1 cellular context compared by ENCODE assay signal in genomic region chr22:21698430-21699329, GRCh38.
A peak's percentile ranks its signal among the peaks of the same experiment; 100 is the strongest.
TF ChIP-seq lines count a peak whose summit lies in the region.

No MANE protein-coding gene starts in this region.

TF ChIP-seq in K562, 482 proteins besides CTCF, POLR2A, EP300 and RAD21 (continued from another document and continues in another):
- TF ChIP-seq EGR1 (conservative IDR thresholded peaks at IDR 0.05): no peak
- TF ChIP-seq NCOA6 (IDR thresholded peaks at IDR 0.05): no peak
- TF ChIP-seq THRB (CRISPR knock-in tag; conservative IDR thresholded peaks at IDR 0.05): no peak
- no peak for TF ChIP-seq ZEB2 (IDR thresholded peaks at IDR 0.05)
- 0 out of 2 replicates have a peak, but pooled peaks have one; percentile 46 for TF ChIP-seq ZNF277 (CRISPR knock-in tag; IDR thresholded peaks at IDR 0.05; ENCODE audit: borderline replicate concordance)
- no peak for TF ChIP-seq CREBBP (IDR thresholded peaks at IDR 0.05; ENCODE audit: low read depth, low read length)
- TF ChIP-seq RFX1 (IDR thresholded peaks at IDR 0.05): no peak
- no peak for TF ChIP-seq KAT2B (IDR thresholded peaks at IDR 0.05; ENCODE audit: low read depth, low read length)
- no peak for TF ChIP-seq ZSCAN29 (IDR thresholded peaks at IDR 0.05)
- TF ChIP-seq ZNF639 (CRISPR knock-in tag; conservative IDR thresholded peaks at IDR 0.05 in 1 of 2, IDR thresholded peaks at IDR 0.05 in 1 of 2): no peak
- no peak for TF ChIP-seq ZNF512 (tag; IDR thresholded peaks at IDR 0.05)
- TF ChIP-seq MAZ (CRISPR knock-in tag; conservative IDR thresholded peaks at IDR 0.05 in 1 of 2, IDR thresholded peaks at IDR 0.05 in 1 of 2): peak in 1 of 2 experiments; percentile 53; a peak in 1 of 4 replicates
- TF ChIP-seq SMARCC2 (IDR thresholded peaks at IDR 0.05; ENCODE audit: low read depth): no peak
- TF ChIP-seq HDAC1 (IDR thresholded peaks at IDR 0.05): no peak
- 0 out of 2 replicates have a peak, but pooled peaks have one; percentile 10 for TF ChIP-seq CAMTA2 (CRISPR knock-in tag; conservative IDR thresholded peaks at IDR 0.05)
- no peak for TF ChIP-seq BRF1 (IDR thresholded peaks at IDR 0.05; ENCODE audit: borderline replicate concordance, extremely low read depth, insufficient read length)
- no peak for TF ChIP-seq E2F5 (CRISPR knock-in tag; IDR thresholded peaks at IDR 0.05)
- no peak for TF ChIP-seq KDM1A (IDR thresholded peaks at IDR 0.05)
- no peak for TF ChIP-seq SMAD1 (IDR thresholded peaks at IDR 0.05; ENCODE audit: low read depth, low read length, partially characterized antibody)
- TF ChIP-seq ZNF507 (tag; conservative IDR thresholded peaks at IDR 0.05): no peak
- no peak for TF ChIP-seq ZBTB12 (CRISPR knock-in tag; IDR thresholded peaks at IDR 0.05)
- TF ChIP-seq COPS2 (conservative IDR thresholded peaks at IDR 0.05): no peak
- no peak for TF ChIP-seq NR2F6 (CRISPR knock-in tag; IDR thresholded peaks at IDR 0.05)
- TF ChIP-seq GMEB1 (CRISPR knock-in tag; IDR thresholded peaks at IDR 0.05): no peak
- TF ChIP-seq PREB (CRISPR knock-in tag; IDR thresholded peaks at IDR 0.05): no peak
- TF ChIP-seq PCBP2 (IDR thresholded peaks at IDR 0.05; ENCODE audit: low read depth, low read length, poor library complexity, severe bottlenecking): no peak
- TF ChIP-seq FOXP4 (CRISPR knock-in tag; IDR thresholded peaks at IDR 0.05; ENCODE audit: borderline replicate concordance): no peak
- TF ChIP-seq ZNF57 (CRISPR knock-in tag; IDR thresholded peaks at IDR 0.05): no peak; the same call in 1 of the 2 replicates
- no peak for TF ChIP-seq POLR2G (IDR thresholded peaks at IDR 0.05; ENCODE audit: low read depth, low read length)
- TF ChIP-seq NR2C1 (IDR thresholded peaks at IDR 0.05): no peak
- no peak for TF ChIP-seq NR2C1 (tag; IDR thresholded peaks at IDR 0.05)
- no peak for TF ChIP-seq ZNF764 (CRISPR knock-in tag; IDR thresholded peaks at IDR 0.05; ENCODE audit: low read depth)
- no peak for TF ChIP-seq MCM5 (IDR thresholded peaks at IDR 0.05; ENCODE audit: low read depth)
- no peak for TF ChIP-seq NKRF (IDR thresholded peaks at IDR 0.05; ENCODE audit: borderline replicate concordance)
- no peak for TF ChIP-seq SMAD2 (IDR thresholded peaks at IDR 0.05; ENCODE audit: low read depth, low read length)
- no peak for TF ChIP-seq ATF2 (CRISPR knock-in tag; IDR thresholded peaks at IDR 0.05)
- TF ChIP-seq JUN (IDR thresholded peaks at IDR 0.05; ENCODE audit: borderline replicate concordance, low read depth, low read length): no peak
- no peak for TF ChIP-seq JUN (CRISPR knock-in tag; IDR thresholded peaks at IDR 0.05; ENCODE audit: borderline replicate concordance)
- TF ChIP-seq SAP30 (IDR thresholded peaks at IDR 0.05; ENCODE audit: borderline replicate concordance, insufficient read depth, low read depth, low read length, poor library complexity, severe bottlenecking): peak; percentile 32
- no peak for TF ChIP-seq MYBL2 (IDR thresholded peaks at IDR 0.05; ENCODE audit: low read depth)
- TF ChIP-seq MYBL2 (CRISPR knock-in tag; IDR thresholded peaks at IDR 0.05; ENCODE audit: borderline replicate concordance): no peak
- TF ChIP-seq AFF1 (IDR thresholded peaks at IDR 0.05; ENCODE audit: low read depth in 1 of 2, partially characterized antibody in 2 of 2): no peak
- peak; percentile 49 for TF ChIP-seq KDM5B (IDR thresholded peaks at IDR 0.05; ENCODE audit: insufficient replicate concordance, low read depth, low read length)
